Comparison of ENCODE assay signal across 17 cellular contexts in genomic region chr2:205889073-205889472, GRCh38.
DNase-seq lines count a peak whose midpoint lies in the region; ATAC-seq and TF ChIP-seq lines count a peak whose summit lies in the region.
"Had no signal": no experiment of that assay in that cellular context is flagged by ENCODE, and none has a peak within 500 bp of the region (broad histone marks: within the 10 kb centered on the region; RNA-seq: fewer than 3 reads in every experiment).

No MANE protein-coding gene starts in this region.

- H3K36me3 ChIP-seq in PC-9 (ENCODE audit: low read depth), result no peaks in the 10 kb centered on the region
- H3K36me3 ChIP-seq: colonic mucosa, neutrophil, SJCRH30 had no signal

- no peaks in the 10 kb centered on the region for H3F3A ChIP-seq in PC-9 (ENCODE audit: insufficient read depth, low read depth)

- H3K27me3 Mint-ChIP-seq in natural killer cell treated with Interleukin-12 subunit alpha and Interleukin-12 subunit beta and Interleukin-15 and Interleukin-18, amount 100 ng/mL, for 72 hours, result peaks cover 31 to 36% of the 10 kb centered on the region in 2 donors

- no peaks in the 10 kb centered on the region for H3K9me3 ChIP-seq in PC-9 (ENCODE audit: insufficient read depth, low read depth)
- H3K9me3 ChIP-seq: colonic mucosa, neutrophil, SJCRH30 had no signal

- no peak overlapping the region for H3K4me2 ChIP-seq in PC-9

- H3K4me3 ChIP-seq in PC-9, result no peak overlapping the region
- H3K4me3 ChIP-seq: colonic mucosa, SJCRH30 had no signal

- no peak overlapping the region for H3K27ac Mint-ChIP-seq in natural killer cell treated with Interleukin-12 subunit alpha and Interleukin-12 subunit beta and Interleukin-15 and Interleukin-18, amount 100 ng/mL, for 72 hours
- H3K27ac Mint-ChIP-seq: activated CD4-positive, alpha-beta memory T cell treated with anti-CD3 and anti-CD28 coated beads, Interleukin-2, amount 10 ng/mL, durations not matched to agents 7 days and 5 days; memory B cell had no signal

- H3K36me3 Mint-ChIP-seq in natural killer cell treated with Interleukin-12 subunit alpha and Interleukin-12 subunit beta and Interleukin-15 and Interleukin-18, amount 100 ng/mL, for 72 hours, result no peaks in the 10 kb centered on the region
- H3K36me3 Mint-ChIP-seq: memory B cell had no signal

- peak; percentile 61 for DNase-seq in NCI-H748 (lab: John Stamatoyannopoulos, UW; ENCODE audit: unreplicated experiment)
- DNase-seq in NCI-H748 treated with DMSO at 0.1 percent for 48 hours (lab: John Stamatoyannopoulos, UW), result no peak
- peak; percentile 24 to 82 for DNase-seq in PC-9
- DNase-seq in epithelial cell of prostate (ENCODE audit: low read depth, low spot score), result peak; percentile 96
- DNase-seq in renal cortical epithelial cell (ENCODE audit: low read depth), result peak; percentile 93
- no peak for DNase-seq in natural killer cell treated with Interleukin-12 subunit alpha and Interleukin-12 subunit beta and Interleukin-15 and Interleukin-18, amount 100 ng/mL, for 72 hours (ENCODE audit: low spot score)
- DNase-seq in OCI-M1 (lab: John Stamatoyannopoulos, UW), result no peak
- DNase-seq: activated CD4-positive, alpha-beta memory T cell treated with anti-CD3 and anti-CD28 coated beads, Interleukin-2, amount 10 ng/mL, durations not matched to agents 7 days and 5 days; colonic mucosa; GOT3; KBM-7; NCI-H1436 treated with DMSO at 0.1 percent for 48 hours; SJCRH30; stimulated activated naive CD4-positive, alpha-beta T cell treated with Interleukin-2 at 50 U/mL for 16 hours had no signal

- intact Hi-C loops in PC-9 (cut with micrococcal nuclease; ENCODE audit: unreplicated experiment), result no loop called here

- no peak overlapping the region for H3K4me3 Mint-ChIP-seq in natural killer cell treated with Interleukin-12 subunit alpha and Interleukin-12 subunit beta and Interleukin-15 and Interleukin-18, amount 100 ng/mL, for 72 hours
- H3K4me3 Mint-ChIP-seq: activated CD4-positive, alpha-beta memory T cell treated with anti-CD3 and anti-CD28 coated beads, Interleukin-2, amount 10 ng/mL, durations not matched to agents 7 days and 5 days; memory B cell had no signal

- POLR2A ChIA-PET in PC-9 (lab: Charles Lee; ENCODE audit: unreplicated experiment), result no interaction called here

- H3K4me1 Mint-ChIP-seq in natural killer cell treated with Interleukin-12 subunit alpha and Interleukin-12 subunit beta and Interleukin-15 and Interleukin-18, amount 100 ng/mL, for 72 hours (ENCODE audit: low read depth in 2 of 2), result peaks cover 12 to 13% of the 10 kb centered on the region in 2 donors
- H3K4me1 Mint-ChIP-seq: memory B cell had no signal

- no peak for TF ChIP-seq CTCF in PC-9 (conservative IDR thresholded peaks at IDR 0.05)

- no peaks in the 10 kb centered on the region for H3K27me3 ChIP-seq in PC-9 (ENCODE audit: insufficient read depth, low read depth)
- H3K27me3 ChIP-seq: colonic mucosa, SJCRH30 had no signal

- ATAC-seq in GM18502 (IDR thresholded peaks at IDR 0.05; ENCODE audit: poor library complexity, unreplicated experiment), result no peak
- no peak for ATAC-seq in natural killer cell treated with Interleukin-12 subunit alpha and Interleukin-12 subunit beta and Interleukin-15 and Interleukin-18, amount 100 ng/mL, for 72 hours

- no peaks in the 10 kb centered on the region for H4K20me1 ChIP-seq in PC-9 (ENCODE audit: insufficient read depth)

- H3K4me1 ChIP-seq in PC-9 (replicated peaks; ENCODE audit: insufficient read depth), result no peaks in the 10 kb centered on the region
- H3K4me1 ChIP-seq: colonic mucosa had no signal

- H2AFZ ChIP-seq in PC-9, result no peak overlapping the region

- H3K9me3 Mint-ChIP-seq in natural killer cell treated with Interleukin-12 subunit alpha and Interleukin-12 subunit beta and Interleukin-15 and Interleukin-18, amount 100 ng/mL, for 72 hours, result no peaks in the 10 kb centered on the region
- H3K9me3 Mint-ChIP-seq: activated CD4-positive, alpha-beta memory T cell treated with anti-CD3 and anti-CD28 coated beads, Interleukin-2, amount 10 ng/mL, durations not matched to agents 7 days and 5 days; memory B cell had no signal

- H3K79me2 ChIP-seq in PC-9 (ENCODE audit: low read depth), result no peaks in the 10 kb centered on the region

- H3K27ac ChIP-seq in PC-9, result no peak overlapping the region
- peak overlapping the region; percentile 52 for H3K27ac ChIP-seq in epithelial cell of prostate
- H3K27ac ChIP-seq: colonic mucosa, neutrophil, SJCRH30 had no signal

- H3K9me2 ChIP-seq in PC-9 (ENCODE audit: insufficient read depth), result no peaks in the 10 kb centered on the region

- CTCF ChIA-PET in PC-9 (lab: Charles Lee), result no interaction called here

- BruUV-seq in PC-9 (replicated peaks; lab: Mats Ljungman, UMichigan), result no TSS peak

Comparison
In these comparisons a context has a peak if more than half of its experiments do, and no peak if none do; other contexts are left out.
1. DNase-seq: peak in NCI-H748 (single experiment), PC-9 (2 of 2), epithelial cell of prostate (single experiment) and renal cortical epithelial cell (single experiment); none in NCI-H748 treated with DMSO at 0.1 percent for 48 hours (single experiment), natural killer cell treated with Interleukin-12 subunit alpha and Interleukin-12 subunit beta and Interleukin-15 and Interleukin-18, amount 100 ng/mL, for 72 hours (single experiment) and OCI-M1 (single experiment).